Comparison of ENCODE assay signal across 20 cellular contexts in genomic region chr2:210997373-210997772, GRCh38.
A peak's percentile ranks its signal among the peaks of the same experiment; 100 is the strongest.
DNase-seq lines count a peak whose midpoint lies in the region; ATAC-seq, FAIRE-seq and TF ChIP-seq lines count a peak whose summit lies in the region.
"Had no signal": no experiment of that assay in that cellular context is flagged by ENCODE, and none has a peak within 500 bp of the region (broad histone marks: within the 10 kb centered on the region; RNA-seq: fewer than 3 reads in every experiment).

No MANE protein-coding gene starts in this region.

- H4K5ac ChIP-seq in H1 (ENCODE audit: insufficient read length, low read depth, low read length) = no peak overlapping the region

- no peak overlapping the region for H2BK20ac ChIP-seq in H1 (ENCODE audit: low read length)

- H3K9ac ChIP-seq in H1 (replicated peaks in 1 of 4; ENCODE audit: extremely low read depth in 1 of 4, low read depth in 3 of 4, low read length in 3 of 4) (no peak overlapping the region), mesenchymal stem cell (ENCODE audit: low read length) (no peak overlapping the region)

- no peak overlapping the region for H3K27ac Mint-ChIP-seq in CD8-positive, alpha-beta memory T cell
- H3K27ac Mint-ChIP-seq: HFFc6 had no signal

- no peak for TF ChIP-seq POLR2A in H1 (IDR thresholded peaks at IDR 0.05; ENCODE audit: control extremely low read depth in 1 of 2, low read depth in 2 of 2, low read length in 2 of 2)

- H4K20me1 ChIP-seq in H1 (replicated peaks in 1 of 2; ENCODE audit: control insufficient read depth in 1 of 2, insufficient read depth in 2 of 2, low read length in 2 of 2) = no peaks in the 10 kb centered on the region

- H3K4ac ChIP-seq in H1 (replicated peaks; ENCODE audit: insufficient read length, low read depth, low read length) = no peak overlapping the region
- H3K4ac ChIP-seq in mesenchymal stem cell (ENCODE audit: low read depth in 1 of 2, low read length in 2 of 2) = no peak overlapping the region

- H3K18ac ChIP-seq in H1 (ENCODE audit: extremely low read depth, low read length) (no peak overlapping the region), mesenchymal stem cell (ENCODE audit: low read depth in 1 of 2, low read length in 2 of 2) (no peak overlapping the region)

- no peak overlapping the region for H2AFZ ChIP-seq in H1 (ENCODE audit: low read length)
- H2AFZ ChIP-seq in mesenchymal stem cell (ENCODE audit: low read depth, low read length) = no peak overlapping the region

- H3K4me3 ChIP-seq in H1 (ENCODE audit: extremely low read depth in 1 of 4, insufficient read depth in 2 of 4, low read depth in 3 of 4, low read length in 4 of 4) = no peak overlapping the region
- no peak overlapping the region for H3K4me3 ChIP-seq in mesenchymal stem cell (ENCODE audit: insufficient read depth in 1 of 2, low read depth in 1 of 2, low read length in 2 of 2)
- H3K4me3 ChIP-seq in CD8-positive, alpha-beta memory T cell (ENCODE audit: low read length) = no peak overlapping the region
- H3K4me3 ChIP-seq: A549, MG63 had no signal

- TF ChIP-seq RAD21 in H1 (IDR thresholded peaks at IDR 0.05 in 1 of 2, conservative IDR thresholded peaks at IDR 0.05 in 1 of 2; ENCODE audit: low read depth in 2 of 2, low read length in 2 of 2) = no peak

- no peaks in the 10 kb centered on the region for H3K79me1 ChIP-seq in H1 (ENCODE audit: low read depth, low read length)
- H3K79me1 ChIP-seq in mesenchymal stem cell (replicated peaks; ENCODE audit: low read length, poor library complexity, severe bottlenecking) = no peaks in the 10 kb centered on the region

- H3K9me3 ChIP-seq in H1 (ENCODE audit: insufficient read depth in 2 of 2, low read depth in 1 of 2, low read length in 1 of 2) (no peaks in the 10 kb centered on the region), mesenchymal stem cell (ENCODE audit: control insufficient read depth, low read length) (peaks cover 6% of the 10 kb centered on the region)
- no peaks in the 10 kb centered on the region for H3K9me3 ChIP-seq in CD8-positive, alpha-beta memory T cell (ENCODE audit: low read length)
- H3K9me3 ChIP-seq: A549, MG63 had no signal

- H3K4me1 Mint-ChIP-seq in CD8-positive, alpha-beta memory T cell = no peaks in the 10 kb centered on the region

- H3K27me3 Mint-ChIP-seq in CD8-positive, alpha-beta memory T cell = no peaks in the 10 kb centered on the region

- H3K36me3 ChIP-seq in H1 (ENCODE audit: control insufficient read depth in 2 of 4, insufficient read depth in 4 of 4, low read length in 3 of 4) (no peaks in the 10 kb centered on the region), mesenchymal stem cell (ENCODE audit: control insufficient read depth in 1 of 2, insufficient read depth in 2 of 2, low read depth in 1 of 2, low read length in 2 of 2) (no peaks in the 10 kb centered on the region)
- no peaks in the 10 kb centered on the region for H3K36me3 ChIP-seq in CD8-positive, alpha-beta memory T cell (ENCODE audit: insufficient read depth, low read length)
- H3K36me3 ChIP-seq: MG63 had no signal

- H2BK5ac ChIP-seq in H1 (ENCODE audit: low read depth, low read length) (no peak overlapping the region), mesenchymal stem cell (ENCODE audit: low read depth, low read length, poor library complexity, severe bottlenecking) (no peak overlapping the region)

- H4K8ac ChIP-seq in H1 (ENCODE audit: extremely low read depth, insufficient read depth, low read length) (no peak overlapping the region), mesenchymal stem cell (ENCODE audit: low read length) (no peak overlapping the region)

- H3K27ac ChIP-seq in H1 (ENCODE audit: low read depth, low read length) = no peak overlapping the region
- H3K27ac ChIP-seq in mesenchymal stem cell (ENCODE audit: low read length, poor library complexity, severe bottlenecking) = no peak overlapping the region
- no peak overlapping the region for H3K27ac ChIP-seq in CD8-positive, alpha-beta memory T cell (ENCODE audit: low read depth, low read length)
- H3K27ac ChIP-seq: A549 had no signal

- H2BK15ac ChIP-seq in H1 (ENCODE audit: low read length) = no peak overlapping the region
- no peak overlapping the region for H2BK15ac ChIP-seq in mesenchymal stem cell (ENCODE audit: low read depth, poor library complexity, severe bottlenecking)

- ATAC-seq in GM19397 (IDR thresholded peaks at IDR 0.05; ENCODE audit: unreplicated experiment) (no peak), GM21528 (IDR thresholded peaks at IDR 0.05; ENCODE audit: low FRiP score, unreplicated experiment) (no peak)
- ATAC-seq: A549, Panc1, Right ventricle myocardium inferior had no signal

- POLR2A ChIA-PET in H1 (lab: Charles Lee; ENCODE audit: partially characterized antibody) = no interaction called here
- POLR2A ChIA-PET in CD8-positive, alpha-beta memory T cell (lab: Charles Lee) = no interaction called here

- DNase-seq in DMS53 (lab: John Stamatoyannopoulos, UW) (peak; percentile 6), amniotic epithelial cell (ENCODE audit: low read depth) (peak; percentile 7), H1 (ENCODE audit: low read depth in 1 of 2, low spot score in 2 of 2) (no peak), mesenchymal stem cell (peak; percentile 3), ecto neural progenitor cell (ENCODE audit: low spot score) (no peak)
- DNase-seq in CD8-positive, alpha-beta memory T cell = no peak
- DNase-seq: C1 segment of cervical spinal cord, HFFc6, Karpas-422, MG63, NCI-H1092, NCI-H1694, NCI-H2227 treated with DMSO at 0.1 percent for 48 hours, NCI-H524 had no signal

- H2BK12ac ChIP-seq in H1 (ENCODE audit: low read depth, low read length) (no peak overlapping the region), mesenchymal stem cell (ENCODE audit: low read length in 2 of 2) (no peak overlapping the region)

- no peaks in the 10 kb centered on the region for H3K23me2 ChIP-seq in H1 (ENCODE audit: low read depth, low read length)

- H3K4me1 ChIP-seq in H1 (replicated peaks in 1 of 4; ENCODE audit: control insufficient read depth in 3 of 4, insufficient read depth in 4 of 4, low read length in 3 of 4) (no peaks in the 10 kb centered on the region), mesenchymal stem cell (ENCODE audit: control insufficient read depth, insufficient read depth, low read depth, low read length) (no peaks in the 10 kb centered on the region)
- H3K4me1 ChIP-seq in CD8-positive, alpha-beta memory T cell (ENCODE audit: insufficient read depth, low read length) = no peaks in the 10 kb centered on the region
- H3K4me1 ChIP-seq: A549 had no signal

- TF ChIP-seq CTCF in H1 (IDR thresholded peaks at IDR 0.05; ENCODE audit: control extremely low read depth in 1 of 3, insufficient read depth in 1 of 3, low read depth in 1 of 3, low read length in 3 of 3) = no peak

- H3K56ac ChIP-seq in H1 (replicated peaks; ENCODE audit: insufficient read length, low read depth, low read length) = peak overlapping the region; percentile 53

- H3K14ac ChIP-seq in H1 (ENCODE audit: insufficient read length) (no peak overlapping the region), mesenchymal stem cell (ENCODE audit: low read length in 2 of 2) (no peak overlapping the region)

- no peaks in the 10 kb centered on the region for H3K36me3 Mint-ChIP-seq in CD8-positive, alpha-beta memory T cell

- H3K27me3 ChIP-seq in H1 (replicated peaks in 1 of 4; ENCODE audit: control insufficient read depth in 3 of 4, extremely low read depth in 1 of 4, insufficient read depth in 3 of 4, low read length in 3 of 4) (no peaks in the 10 kb centered on the region), mesenchymal stem cell (ENCODE audit: control insufficient read depth in 1 of 2, insufficient read depth in 1 of 2, low read length in 2 of 2) (no peaks in the 10 kb centered on the region)
- no peaks in the 10 kb centered on the region for H3K27me3 ChIP-seq in CD8-positive, alpha-beta memory T cell (ENCODE audit: insufficient read depth, low read length, poor library complexity, severe bottlenecking)
- H3K27me3 ChIP-seq: MG63 had no signal

- H3K23ac ChIP-seq in H1 (ENCODE audit: insufficient read length) (no peak overlapping the region), mesenchymal stem cell (ENCODE audit: low read length in 2 of 2) (no peak overlapping the region)

- no peak overlapping the region for H3K4me3 Mint-ChIP-seq in CD8-positive, alpha-beta memory T cell
- H3K4me3 Mint-ChIP-seq: HFFc6 had no signal

- H3K79me2 ChIP-seq in H1 (ENCODE audit: control insufficient read depth in 1 of 2, insufficient read depth in 2 of 2, low read length in 2 of 2) = no peaks in the 10 kb centered on the region

- CTCF ChIA-PET in H1 (lab: Charles Lee; ENCODE audit: partially characterized antibody) = no interaction called here
- CTCF ChIA-PET in CD8-positive, alpha-beta memory T cell (lab: Charles Lee) = no interaction called here

- no peak overlapping the region for H2BK120ac ChIP-seq in H1 (replicated peaks; ENCODE audit: low read depth, low read length)
- no peak overlapping the region for H2BK120ac ChIP-seq in mesenchymal stem cell (ENCODE audit: low read depth, low read length)

- no peak for TF ChIP-seq EP300 in H1 (IDR thresholded peaks at IDR 0.05; ENCODE audit: borderline replicate concordance in 1 of 2, low read depth in 2 of 2, low read length in 2 of 2)

- H2AK5ac ChIP-seq in H1 (ENCODE audit: low read depth, low read length) (no peak overlapping the region), mesenchymal stem cell (ENCODE audit: low read length, severe bottlenecking) (no peak overlapping the region)

- H3K4me2 ChIP-seq in H1 (ENCODE audit: insufficient read depth in 1 of 2, low read depth in 2 of 2, low read length in 2 of 2) (no peak overlapping the region), mesenchymal stem cell (ENCODE audit: low read length, poor library complexity, severe bottlenecking) (no peak overlapping the region)
- H3K4me2 ChIP-seq: A549 had no signal

- peaks cover 0 to 34% (median 6%) of the 10 kb centered on the region in 5 donors for H3K9me3 Mint-ChIP-seq in CD8-positive, alpha-beta memory T cell

- no peak for FAIRE-seq in H1 (lab: Jason Lieb, UNC)
- FAIRE-seq: A549, H54 had no signal

- H4K91ac ChIP-seq in H1 (replicated peaks; ENCODE audit: insufficient read length, low read length) (no peak overlapping the region), mesenchymal stem cell (ENCODE audit: low read length) (no peak overlapping the region)

TF ChIP-seq in H1, 55 proteins besides CTCF, POLR2A, EP300 and RAD21 (continues in another document):
- no peak for TF ChIP-seq ASH2L (IDR thresholded peaks at IDR 0.05; ENCODE audit: low read length)
- TF ChIP-seq HDAC6 (IDR thresholded peaks at IDR 0.05; ENCODE audit: low read depth, low read length) = no peak
- no peak for TF ChIP-seq SP4 (IDR thresholded peaks at IDR 0.05; ENCODE audit: low read length)
- TF ChIP-seq SIRT6 (IDR thresholded peaks at IDR 0.05; ENCODE audit: low read length) = no peak
- TF ChIP-seq CTBP2 (IDR thresholded peaks at IDR 0.05; ENCODE audit: borderline replicate concordance, insufficient read depth, insufficient read length, low read length) = no peak
- no peak for TF ChIP-seq GTF2F1 (IDR thresholded peaks at IDR 0.05; ENCODE audit: borderline replicate concordance, low read depth, low read length)
- no peak for TF ChIP-seq SIN3A (conservative IDR thresholded peaks at IDR 0.05 in 1 of 2, IDR thresholded peaks at IDR 0.05 in 1 of 2; ENCODE audit: low read depth in 1 of 2, low read length in 2 of 2)
- no peak for TF ChIP-seq TCF12 (IDR thresholded peaks at IDR 0.05; ENCODE audit: low read depth, low read length)

Comparison
In these comparisons a context has a peak if more than half of its experiments do, and no peak if none do; other contexts are left out.
1. DNase-seq: peak in DMS53 (single experiment), amniotic epithelial cell (single experiment) and mesenchymal stem cell (single experiment); none in H1 (0 of 2), ecto neural progenitor cell (single experiment) and CD8-positive, alpha-beta memory T cell (0 of 5).